In genomic region chr15:57681011-57681410, GRCh38 we compare ENCODE assay signal across 29 cellular contexts.
"Had no signal": no experiment of that assay in that cellular context is flagged by ENCODE, and none has a peak within 500 bp of the region (broad histone marks: within the 10 kb centered on the region; RNA-seq: fewer than 3 reads in every experiment).

No MANE protein-coding gene starts in this region.

- ATAC-seq: left lung; stimulated activated memory B cell treated with anti-CD40 and anti-IgM and Interleukin-4, amounts not matched to agents 10 μg/mL and 1 μg/mL and 100 μg/mL, for 72 hours had no signal

- H3K4me3 ChIP-seq: left lung, sigmoid colon, stomach, suprapubic skin, vagina had no signal

- H3K27ac Mint-ChIP-seq: activated naive CD4-positive, alpha-beta T cell treated with anti-CD3 and anti-CD28 coated beads, Interleukin-2, amount 10 ng/mL, durations not matched to agents 7 days and 5 days; endodermal cell; nephron progenitor cell; stimulated activated memory B cell treated with anti-CD40 and anti-IgM and Interleukin-4, amounts not matched to agents 10 μg/mL and 1 μg/mL and 100 μg/mL, for 72 hours; type B pancreatic cell had no signal

- H3K27ac ChIP-seq: foreskin keratinocyte, neutrophil, sigmoid colon, suprapubic skin, vagina had no signal

- H3K27me3 ChIP-seq: brain microvascular endothelial cell, foreskin keratinocyte, left lung, neutrophil, sigmoid colon, stomach, suprapubic skin, vagina had no signal

- DNase-seq: activated CD4-positive, alpha-beta T cell treated with anti-CD3 and anti-CD28 coated beads for 4 hours; activated CD4-positive, alpha-beta T cell treated with anti-CD3 and anti-CD28 coated beads, Interleukin-2, amount 50 U/mL, for 48 hours; activated CD4-positive, CD25-positive, alpha-beta regulatory T cell; activated CD8-positive, alpha-beta memory T cell treated with anti-CD3 and anti-CD28 coated beads, Interleukin-2, amount 50 U/mL, for 4 hours; activated gamma-delta T cell; activated naive CD4-positive, alpha-beta T cell treated with anti-CD3 and anti-CD28 coated beads, Interleukin-2, amount 10 ng/mL, durations not matched to agents 7 days and 5 days; activated naive CD8-positive, alpha-beta T cell treated with anti-CD3 and anti-CD28 coated beads, Interleukin-2, amount 10 ng/mL, durations not matched to agents 7 days and 5 days; activated T-cell treated with anti-CD3 and anti-CD28 coated beads, Interleukin-2, amount 50 U/mL, for 24 hours; brain microvascular endothelial cell; caudate nucleus; cortex of kidney; endodermal cell; foreskin keratinocyte; kidney glomerular epithelial cell; left lung; naive B cell; nephron progenitor cell; sigmoid colon; small intestine; stimulated activated CD4-positive, alpha-beta T cell treated with anti-CD3 and anti-CD28 coated beads, Interleukin-4, amount 100 ng/mL, for 4 hours; stimulated activated CD8-positive, alpha-beta memory T cell treated with anti-CD3 and anti-CD28 coated beads, Interleukin-4, amount 100 ng/mL, for 48 hours; stomach; T-helper 1 cell had no signal

- H3K36me3 ChIP-seq: brain microvascular endothelial cell, left lung, neutrophil, sigmoid colon, stomach, suprapubic skin, vagina had no signal

- H3K9me3 Mint-ChIP-seq: activated naive CD4-positive, alpha-beta T cell treated with anti-CD3 and anti-CD28 coated beads, Interleukin-2, amount 10 ng/mL, durations not matched to agents 7 days and 5 days; activated naive CD8-positive, alpha-beta T cell treated with anti-CD3 and anti-CD28 coated beads, Interleukin-2, amount 10 ng/mL, durations not matched to agents 7 days and 5 days; activated T-cell treated with anti-CD3 and anti-CD28 coated beads, Interleukin-2, amount 50 U/mL, for 24 hours; endodermal cell; naive B cell; nephron progenitor cell; stimulated activated memory B cell treated with anti-CD40 and anti-IgM and Interleukin-4, amounts not matched to agents 10 μg/mL and 1 μg/mL and 100 μg/mL, for 72 hours; T-helper 2 cell treated with Interferon-gamma antibody and Interleukin-4, amounts not matched to agents 5 μg/mL and 100 μg/mL, for 36 hours; type B pancreatic cell had no signal

- H3K9me3 ChIP-seq: left lung, neutrophil, sigmoid colon, stomach, suprapubic skin, vagina had no signal

- H3K4me1 ChIP-seq: left lung, suprapubic skin, vagina had no signal

- H3K27me3 Mint-ChIP-seq: activated naive CD4-positive, alpha-beta T cell treated with anti-CD3 and anti-CD28 coated beads, Interleukin-2, amount 10 ng/mL, durations not matched to agents 7 days and 5 days; activated T-cell treated with anti-CD3 and anti-CD28 coated beads, Interleukin-2, amount 50 U/mL, for 24 hours; naive B cell; type B pancreatic cell had no signal

- H3K4me1 Mint-ChIP-seq: endodermal cell; stimulated activated memory B cell treated with anti-CD40 and anti-IgM and Interleukin-4, amounts not matched to agents 10 μg/mL and 1 μg/mL and 100 μg/mL, for 72 hours had no signal

- H3K36me3 Mint-ChIP-seq: activated naive CD4-positive, alpha-beta T cell treated with anti-CD3 and anti-CD28 coated beads, Interleukin-2, amount 10 ng/mL, durations not matched to agents 7 days and 5 days; activated naive CD8-positive, alpha-beta T cell treated with anti-CD3 and anti-CD28 coated beads, Interleukin-2, amount 10 ng/mL, durations not matched to agents 7 days and 5 days; stimulated activated memory B cell treated with anti-CD40 and anti-IgM and Interleukin-4, amounts not matched to agents 10 μg/mL and 1 μg/mL and 100 μg/mL, for 72 hours; type B pancreatic cell had no signal

- H3K4me3 Mint-ChIP-seq: activated naive CD4-positive, alpha-beta T cell treated with anti-CD3 and anti-CD28 coated beads, Interleukin-2, amount 10 ng/mL, durations not matched to agents 7 days and 5 days; activated T-cell treated with anti-CD3 and anti-CD28 coated beads, Interleukin-2, amount 50 U/mL, for 24 hours; endodermal cell; naive B cell; nephron progenitor cell; stimulated activated memory B cell treated with anti-CD40 and anti-IgM and Interleukin-4, amounts not matched to agents 10 μg/mL and 1 μg/mL and 100 μg/mL, for 72 hours; type B pancreatic cell had no signal
